Comparison of ENCODE assay signal across 1 cellular context in the genomic region with DNA sequence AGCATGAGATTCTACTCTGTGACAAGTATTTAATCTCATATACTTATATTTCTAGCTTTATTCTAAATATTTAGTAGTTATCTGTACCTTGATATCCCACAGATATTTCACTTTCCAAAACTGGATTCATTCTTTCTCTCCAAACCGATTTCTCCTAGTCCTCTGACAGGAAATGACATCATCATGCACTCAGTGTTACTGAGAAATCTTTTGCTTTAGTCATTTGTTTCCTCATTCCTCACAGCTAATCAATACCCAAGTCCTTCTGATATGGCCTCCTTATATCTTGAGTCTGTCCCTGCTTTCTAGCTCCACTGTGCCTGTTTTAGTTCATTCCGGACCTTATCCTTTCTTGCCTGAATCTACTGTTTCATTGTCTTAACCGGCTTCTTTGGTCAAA.
TF ChIP-seq lines count a peak whose summit lies in the region.

No MANE protein-coding gene starts in this region.

TF ChIP-seq in HepG2, 621 proteins besides CTCF, POLR2A, EP300 and RAD21 (continued from another document):
- no peak for TF ChIP-seq ARID4A (CRISPR knock-in tag; IDR thresholded peaks at IDR 0.05; ENCODE audit: borderline replicate concordance)
- peak; percentile 46; the same call in 1 of the 2 replicates for TF ChIP-seq CREB1 (IDR thresholded peaks at IDR 0.05)
- no peak for TF ChIP-seq CREB1 (CRISPR knock-in tag; IDR thresholded peaks at IDR 0.05)
- no peak for TF ChIP-seq ZNF614 (CRISPR knock-in tag; IDR thresholded peaks at IDR 0.05; ENCODE audit: borderline replicate concordance)
- TF ChIP-seq, protein P1, sequence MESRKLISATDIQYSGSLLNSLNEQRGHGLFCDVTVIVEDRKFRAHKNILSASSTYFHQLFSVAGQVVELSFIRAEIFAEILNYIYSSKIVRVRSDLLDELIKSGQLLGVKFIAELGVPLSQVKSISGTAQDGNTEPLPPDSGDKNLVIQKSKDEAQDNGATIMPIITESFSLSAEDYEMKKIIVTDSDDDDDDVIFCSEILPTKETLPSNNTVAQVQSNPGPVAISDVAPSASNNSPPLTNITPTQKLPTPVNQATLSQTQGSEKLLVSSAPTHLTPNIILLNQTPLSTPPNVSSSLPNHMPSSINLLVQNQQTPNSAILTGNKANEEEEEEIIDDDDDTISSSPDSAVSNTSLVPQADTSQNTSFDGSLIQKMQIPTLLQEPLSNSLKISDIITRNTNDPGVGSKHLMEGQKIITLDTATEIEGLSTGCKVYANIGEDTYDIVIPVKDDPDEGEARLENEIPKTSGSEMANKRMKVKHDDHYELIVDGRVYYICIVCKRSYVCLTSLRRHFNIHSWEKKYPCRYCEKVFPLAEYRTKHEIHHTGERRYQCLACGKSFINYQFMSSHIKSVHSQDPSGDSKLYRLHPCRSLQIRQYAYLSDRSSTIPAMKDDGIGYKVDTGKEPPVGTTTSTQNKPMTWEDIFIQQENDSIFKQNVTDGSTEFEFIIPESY (CRISPR knock-in tag; IDR thresholded peaks at IDR 0.05): no peak
- TF ChIP-seq PLSCR1 (CRISPR knock-in tag; IDR thresholded peaks at IDR 0.05; ENCODE audit: borderline replicate concordance): no peak
- TF ChIP-seq MEF2D (CRISPR knock-in tag; IDR thresholded peaks at IDR 0.05): no peak
